In genomic region chr2:58138631-58139030, GRCh38 we compare ENCODE assay signal across 19 cellular contexts.
DNase-seq lines count a peak whose midpoint lies in the region; ATAC-seq and TF ChIP-seq lines count a peak whose summit lies in the region.
"Had no signal": no experiment of that assay in that cellular context is flagged by ENCODE, and none has a peak within 500 bp of the region (broad histone marks: within the 10 kb centered on the region; RNA-seq: fewer than 3 reads in every experiment).

No MANE protein-coding gene starts in this region.

- no peak overlapping the region for H2BK12ac ChIP-seq in H9 (ENCODE audit: insufficient read length, low read depth, low read length)

- H3K4me3 ChIP-seq in adipocyte (ENCODE audit: low read length) = no peak overlapping the region
- H3K4me3 ChIP-seq: GM23248, HAP-1 had no signal

- H3K4me1 Mint-ChIP-seq in H9 = peaks cover 7 to 10% of the 10 kb centered on the region in 2 experiments; a peak in 3 of 4 replicates
- H3K4me1 Mint-ChIP-seq in mesothelial cell of epicardium = peaks cover 18% of the 10 kb centered on the region
- H3K4me1 Mint-ChIP-seq: IgD-negative memory B cell had no signal

- H3K79me1 ChIP-seq in H9 (ENCODE audit: insufficient read depth, low read depth, low read length, poor library complexity, severe bottlenecking) = no peaks in the 10 kb centered on the region

- H2AFZ ChIP-seq in H9 (ENCODE audit: low read length) = no peak overlapping the region
- H2AFZ ChIP-seq: GM23248 had no signal

- no peak for ATAC-seq in HG02884 (IDR thresholded peaks at IDR 0.05; ENCODE audit: unreplicated experiment)

- H4K20me1 ChIP-seq in H9 (ENCODE audit: control insufficient read depth, insufficient read depth, insufficient read length) = no peaks in the 10 kb centered on the region

- H3K36me3 Mint-ChIP-seq in H9 (ENCODE audit: insufficient read depth in 1 of 3, low read depth in 3 of 3) (peaks cover 5 to 7% (median 6%) of the 10 kb centered on the region in 3 experiments; a peak in 5 of 7 replicates), mesothelial cell of epicardium (peaks cover 15% of the 10 kb centered on the region)

- H2BK15ac ChIP-seq in H9 (ENCODE audit: low read depth, low read length) = no peak overlapping the region

- peaks cover 2% of the 10 kb centered on the region for H3K36me3 ChIP-seq in adipocyte (ENCODE audit: control insufficient read depth, insufficient read depth, low read length, severe bottlenecking)

- H3K9ac ChIP-seq in H9 (ENCODE audit: extremely low read depth, insufficient read length, low read length) (no peak overlapping the region), adipocyte (ENCODE audit: low read length) (no peak overlapping the region)
- H3K9ac ChIP-seq: GM23248, KMS-11 had no signal

- H2BK120ac ChIP-seq in H9 (ENCODE audit: low read depth, low read length, poor library complexity, severe bottlenecking) = no peak overlapping the region

- no peak overlapping the region for H3K23ac ChIP-seq in H9 (ENCODE audit: insufficient read length, low read depth, low read length)

- H3K27me3 ChIP-seq in H9 (ENCODE audit: insufficient read depth, low read length) = no peaks in the 10 kb centered on the region
- H3K27me3 ChIP-seq in adipocyte (replicated peaks; ENCODE audit: control insufficient read depth, insufficient read depth, low read length) = no peaks in the 10 kb centered on the region

- no peak overlapping the region for H2BK20ac ChIP-seq in H9 (ENCODE audit: low read depth, low read length, poor library complexity, severe bottlenecking)

- H3K27ac ChIP-seq in H9 (ENCODE audit: insufficient read length, low read depth, low read length) = no peak overlapping the region
- H3K27ac ChIP-seq: GM23248, KMS-11, RWPE1 had no signal

- no peak overlapping the region for H3T11ph ChIP-seq in H9 (ENCODE audit: low read length)

- H4K5ac ChIP-seq in H9 (ENCODE audit: insufficient read length, low read depth, low read length) = no peak overlapping the region

- no peaks in the 10 kb centered on the region for H3K9me3 Mint-ChIP-seq in H9
- no peaks in the 10 kb centered on the region for H3K9me3 Mint-ChIP-seq in mesothelial cell of epicardium
- H3K9me3 Mint-ChIP-seq: IgD-negative memory B cell had no signal

- no peak overlapping the region for H4K91ac ChIP-seq in H9 (ENCODE audit: insufficient read length, low read depth, low read length)

- no peak overlapping the region for H2BK5ac ChIP-seq in H9 (ENCODE audit: insufficient read length, low read length)

- no peak overlapping the region for H3K18ac ChIP-seq in H9 (ENCODE audit: insufficient read length, low read depth, low read length)

- no peak for TF ChIP-seq CTCF in H9 (conservative IDR thresholded peaks at IDR 0.05)
- no peak for TF ChIP-seq CTCF in mesothelial cell of epicardium (IDR thresholded peaks at IDR 0.05; ENCODE audit: unreplicated experiment)

- H3K4me3 Mint-ChIP-seq in H9 (no peak overlapping the region), mesothelial cell of epicardium (no peak overlapping the region)
- H3K4me3 Mint-ChIP-seq: IgD-negative memory B cell had no signal

- H4K8ac ChIP-seq in H9 (replicated peaks; ENCODE audit: insufficient read length, low read depth, low read length) = no peak overlapping the region

- no peak overlapping the region for H3K56ac ChIP-seq in H9 (ENCODE audit: insufficient read length, low read depth, low read length)

- H3K9me3 ChIP-seq in H9 (ENCODE audit: control insufficient read depth, low read depth, low read length) = no peaks in the 10 kb centered on the region
- no peaks in the 10 kb centered on the region for H3K9me3 ChIP-seq in adipocyte (ENCODE audit: control insufficient read depth, low read length)
- H3K9me3 ChIP-seq: HAP-1 had no signal

- H3K4me1 ChIP-seq in H9 (ENCODE audit: insufficient read depth, low read length) (no peaks in the 10 kb centered on the region), adipocyte (ENCODE audit: control insufficient read depth, insufficient read depth, low read length) (peaks cover 12% of the 10 kb centered on the region)
- H3K4me1 ChIP-seq: HAP-1 had no signal

- H3K4ac ChIP-seq in H9 (ENCODE audit: low read depth, low read length) = no peak overlapping the region

- no peaks in the 10 kb centered on the region for H3K27me3 Mint-ChIP-seq in H9 (ENCODE audit: low read depth)
- H3K27me3 Mint-ChIP-seq in mesothelial cell of epicardium (ENCODE audit: low read depth) = no peaks in the 10 kb centered on the region
- H3K27me3 Mint-ChIP-seq: IgD-negative memory B cell had no signal

- H2AK5ac ChIP-seq in H9 (ENCODE audit: insufficient read length, low read length) = no peak overlapping the region

- H3K79me2 ChIP-seq in H9 (ENCODE audit: insufficient read depth, low read length) = no peaks in the 10 kb centered on the region

- peak overlapping the region in 2 of 3 experiments; percentile 13 to 76; a peak in 3 of 7 replicates for H3K27ac Mint-ChIP-seq in H9
- peak overlapping the region; percentile 45 for H3K27ac Mint-ChIP-seq in mesothelial cell of epicardium
- H3K27ac Mint-ChIP-seq: IgD-negative memory B cell had no signal

- H3K23me2 ChIP-seq in H9 (ENCODE audit: insufficient read length, low read depth, low read length, poor library complexity, severe bottlenecking) = no peaks in the 10 kb centered on the region

- H3K14ac ChIP-seq in H9 (ENCODE audit: insufficient read depth, low read length) = no peak overlapping the region

- DNase-seq in H9 (no peak), adipocyte (ENCODE audit: low read depth) (peak; percentile 22), dermis blood vessel endothelial cell (peak; percentile 4), mesothelial cell of epicardium (ENCODE audit: low spot score in 2 of 2, unreplicated experiment in 2 of 2) (no peak), iPS-NIHi11 (ENCODE audit: low spot score) (no peak), HuH-7.5 (ENCODE audit: low spot score) (no peak), NCI-H345 (lab: John Stamatoyannopoulos, UW) (no peak)
- DNase-seq: Calu3, DMS79 treated with DMSO at 0.1 percent for 48 hours, GM23248, MM.1S, NCI-H2029, NCI-H526 treated with DMSO at 0.1 percent for 48 hours, SHP77 had no signal

- WGBS in H9 (ENCODE audit: extremely low coverage, insufficient read length, low lambda C conversion rate) = no CpG with 5 or more reads among the region's 1 CpG

- H3K4me2 ChIP-seq in H9 (ENCODE audit: insufficient read depth, insufficient read length, low read length) = no peak overlapping the region
- H3K4me2 ChIP-seq: KMS-11 had no signal

Comparison
In these comparisons a context has a peak if more than half of its experiments do, and no peak if none do; other contexts are left out.
1. DNase-seq: peak in adipocyte (single experiment) and dermis blood vessel endothelial cell (single experiment); none in H9 (single experiment), mesothelial cell of epicardium (0 of 2), iPS-NIHi11 (single experiment), HuH-7.5 (single experiment) and NCI-H345 (single experiment).